In the genomic region with DNA sequence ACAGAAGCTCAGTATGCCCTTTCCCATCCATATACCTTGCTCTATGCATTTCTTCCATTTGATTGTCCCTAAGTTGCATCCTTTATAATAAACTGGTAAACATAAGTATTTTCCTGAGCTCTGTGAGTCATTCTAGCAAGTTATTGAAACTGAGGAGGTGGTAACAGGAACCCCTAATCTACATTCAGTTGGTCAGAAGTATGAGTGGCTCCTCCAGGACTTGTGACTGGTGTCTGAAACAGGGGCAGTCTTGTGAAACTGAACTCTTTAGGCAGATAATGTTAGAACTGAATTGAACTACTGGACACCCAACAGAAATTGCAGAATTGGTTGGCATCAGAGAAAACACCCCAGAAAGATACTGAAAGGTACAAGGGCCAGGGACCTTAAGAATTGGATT, we compare ENCODE assay signal across 12 cellular contexts.
DNase-seq lines count a peak whose midpoint lies in the region; ATAC-seq, FAIRE-seq and TF ChIP-seq lines count a peak whose summit lies in the region.
"Had no signal": no experiment of that assay in that cellular context is flagged by ENCODE, and none has a peak within 500 bp of the region (broad histone marks: within the 10 kb centered on the region; RNA-seq: fewer than 3 reads in every experiment).

No MANE protein-coding gene starts in this region.

- H3K4me1 ChIP-seq in small intestine (ENCODE audit: control insufficient read depth in 2 of 2, insufficient read depth in 1 of 2, low read depth in 1 of 2, low read length in 1 of 2): no peaks in the 10 kb centered on the region

- no peaks in the 10 kb centered on the region for H3K27me3 ChIP-seq in small intestine (ENCODE audit: control insufficient read depth in 2 of 2, insufficient read depth in 2 of 2, low read length in 2 of 2)

- no peak overlapping the region for H3K4me3 ChIP-seq in choroid plexus epithelial cell (ENCODE audit: low read depth, low read length)
- H3K4me3 ChIP-seq in small intestine (ENCODE audit: low read depth in 1 of 2, low read length in 2 of 2): no peak overlapping the region

- H3K36me3 ChIP-seq in small intestine (ENCODE audit: control insufficient read depth in 2 of 2, insufficient read depth in 2 of 2, low read length in 2 of 2): peaks cover 0 to 4% of the 10 kb centered on the region in 2 donors

- no peak overlapping the region for H3K27ac ChIP-seq in small intestine (ENCODE audit: low read depth in 1 of 2, low read length in 1 of 2)

- no peaks in the 10 kb centered on the region for H3K9me3 ChIP-seq in small intestine (ENCODE audit: control insufficient read depth, low read depth)
- H3K9me3 ChIP-seq: SK-N-SH had no signal

- ATAC-seq in GM18870 (IDR thresholded peaks at IDR 0.05; ENCODE audit: unreplicated experiment) (peak; percentile 70), GM21619 (IDR thresholded peaks at IDR 0.05; ENCODE audit: unreplicated experiment) (peak; percentile 75), HG03139 (IDR thresholded peaks at IDR 0.05; ENCODE audit: unreplicated experiment) (peak; percentile 45)
- ATAC-seq: sciatic nerve had no signal

- no peak for FAIRE-seq in small intestine (lab: Jason Lieb, UNC)

- TF ChIP-seq CTCF in choroid plexus epithelial cell (conservative IDR thresholded peaks at IDR 0.05; ENCODE audit: low read depth, low read length): no peak

- DNase-seq in choroid plexus epithelial cell (ENCODE audit: low read depth): peak; percentile 18
- DNase-seq in HuH-7.5 (ENCODE audit: low spot score): no peak
- no peak for DNase-seq in NCI-H2107 treated with DMSO at 0.1 percent for 48 hours (lab: John Stamatoyannopoulos, UW; ENCODE audit: unreplicated experiment)
- DNase-seq in activated effector memory CD4-positive, alpha-beta T cell treated with anti-CD3 and anti-CD28 coated beads, Interleukin-2, amount 50 U/mL, for 16 hours: no peak
- DNase-seq in small intestine: no peak
- DNase-seq: activated CD4-positive, alpha-beta T cell treated with anti-CD3 and anti-CD28 coated beads, Interleukin-2, amount 50 U/mL, for 1 hour; NCI-H526; SK-N-SH had no signal
